7 cellular contexts compared by ENCODE assay signal in the genomic region with DNA sequence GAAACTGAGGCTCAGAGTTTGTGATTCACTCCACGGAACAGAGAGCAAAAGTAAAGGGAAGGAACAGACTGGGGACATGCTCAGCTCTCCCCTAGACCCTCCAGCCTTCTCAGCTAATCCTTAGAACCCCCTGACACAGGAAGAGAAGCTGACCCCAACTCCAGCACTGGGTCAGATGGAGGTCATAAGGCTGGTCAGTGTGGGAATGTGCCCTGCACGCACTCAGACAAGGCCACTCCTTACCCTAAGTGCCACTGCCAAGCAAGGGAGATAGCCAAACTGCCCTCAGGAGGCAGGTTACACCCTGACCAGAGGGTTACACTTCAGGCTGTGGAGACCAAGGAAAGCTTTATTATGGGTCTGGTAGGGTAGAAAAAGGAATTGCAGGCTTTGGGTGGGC. TPM values are rescaled to one million over a fixed set of nuclear protein-coding genes. Genes with fewer than 3 reads are reported as not detected.
DNase-seq lines count a peak whose midpoint lies in the region; TF ChIP-seq lines count a peak whose summit lies in the region.

No MANE protein-coding gene starts in this region.

- in situ Hi-C loops in HAP-1 (cut with MboI; ENCODE audit: low sequenced_read_pairs) = no loop called here

- TF ChIP-seq CTCF in WI38 (IDR thresholded peaks at IDR 0.05; ENCODE audit: low read depth, low read length) (no peak), fibroblast of villous mesenchyme (IDR thresholded peaks at IDR 0.05; ENCODE audit: insufficient read depth, low read depth, low read length) (no peak)

- H3K4me3 ChIP-seq in HAP-1 = peak overlapping the region; percentile 93
- peak overlapping the region; percentile 99 for H3K4me3 ChIP-seq in WI38 (ENCODE audit: low read depth, low read length)
- H3K4me3 ChIP-seq in fibroblast of villous mesenchyme (ENCODE audit: low read depth, low read length) = peak overlapping the region; percentile 99
- H3K4me3 ChIP-seq in skeletal muscle satellite cell (ENCODE audit: low read length) = peak overlapping the region; percentile 81

- H3K36me3 ChIP-seq in HAP-1 (replicated peaks) (peaks cover 45% of the 10 kb centered on the region), skeletal muscle satellite cell (ENCODE audit: insufficient read depth, low read length) (peaks cover 40% of the 10 kb centered on the region)

- no peaks in the 10 kb centered on the region for H3K27me3 ChIP-seq in HAP-1 (ENCODE audit: low read depth)
- H3K27me3 ChIP-seq in skeletal muscle satellite cell (ENCODE audit: control insufficient read depth, insufficient read depth, low read length) = peaks cover 3% of the 10 kb centered on the region

- H3K4me1 ChIP-seq in HAP-1 (peaks cover 22% of the 10 kb centered on the region), skeletal muscle satellite cell (ENCODE audit: control insufficient read depth, insufficient read depth, low read length) (peaks cover 22% of the 10 kb centered on the region)

- peak overlapping the region; percentile 99 for H3K9ac ChIP-seq in skeletal muscle satellite cell (ENCODE audit: low read depth, low read length)

- DNase-seq in HAP-1 (ENCODE audit: low spot score in 2 of 2) (no peak), fibroblast of villous mesenchyme (ENCODE audit: low read depth) (no peak), NCI-H1105 (lab: John Stamatoyannopoulos, UW) (no peak), C1 segment of cervical spinal cord (lab: John Stamatoyannopoulos, UW) (no peak), NCI-H1930 (lab: John Stamatoyannopoulos, UW) (no peak)

- peak overlapping the region; percentile 97 for H3K4me2 ChIP-seq in skeletal muscle satellite cell (ENCODE audit: low read length)

- H3K9me3 ChIP-seq in HAP-1 (no peaks in the 10 kb centered on the region), skeletal muscle satellite cell (replicated peaks; ENCODE audit: low read length) (no peaks in the 10 kb centered on the region)

RNA-seq across cellular contexts. Expression of a gene that starts 1.2 kb away (rescaled TPM):
- total RNA-seq in fibroblast of villous mesenchyme = 617 and 759 TPM in 2 replicates
- total RNA-seq in skeletal muscle satellite cell (2012; rRNA removed) = 1,323 and 2,006 TPM in 2 replicates

RNA-seq across cellular contexts. Expression of a gene that starts 11.2 kb away (rescaled TPM):
- total RNA-seq in fibroblast of villous mesenchyme = 23.3 and 37.7 TPM in 2 replicates
- 65.7 and 76.6 TPM in 2 replicates for total RNA-seq in skeletal muscle satellite cell (2012; rRNA removed)

RNA-seq across cellular contexts. Expression of a gene that starts 19.7 kb away (rescaled TPM):
- 5.2 and 7.1 TPM in 2 replicates for total RNA-seq in fibroblast of villous mesenchyme
- 8.1 and 12.7 TPM in 2 replicates for total RNA-seq in skeletal muscle satellite cell (2012; rRNA removed)

RNA-seq across cellular contexts. Expression of a gene that starts 20.7 kb away (rescaled TPM):
- total RNA-seq in fibroblast of villous mesenchyme = 18.0 and 19.9 TPM in 2 replicates
- total RNA-seq in skeletal muscle satellite cell (2012; rRNA removed) = 34.3 and 37.8 TPM in 2 replicates

RNA-seq across cellular contexts. Expression of a gene that starts 27.3 kb away (rescaled TPM):
- 29.4 and 42.2 TPM in 2 replicates for total RNA-seq in fibroblast of villous mesenchyme
- total RNA-seq in skeletal muscle satellite cell (2012; rRNA removed) = 28.2 and 28.6 TPM in 2 replicates
